In the genomic region with DNA sequence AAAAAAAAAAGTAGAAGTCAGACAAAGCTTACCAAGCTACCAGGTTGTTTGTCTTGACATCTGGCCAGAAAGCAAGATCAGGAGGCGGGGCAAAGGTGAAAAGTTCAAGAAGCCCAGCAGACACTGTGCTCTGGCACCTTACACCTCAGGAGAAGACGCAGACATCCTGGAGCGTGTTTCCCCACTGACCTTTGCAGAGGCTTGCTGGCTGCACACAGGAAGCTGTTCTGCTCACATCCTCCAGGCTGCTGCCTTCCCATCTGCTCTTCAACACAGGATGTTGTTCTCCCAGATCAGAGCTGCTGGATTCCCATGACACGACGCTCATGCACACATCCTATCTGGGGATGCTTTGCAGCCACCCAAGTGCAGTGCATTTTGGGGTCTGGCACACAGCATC, we compare ENCODE assay signal across 15 cellular contexts.
DNase-seq lines count a peak whose midpoint lies in the region; ATAC-seq, FAIRE-seq and TF ChIP-seq lines count a peak whose summit lies in the region.
"Had no signal": no experiment of that assay in that cellular context is flagged by ENCODE, and none has a peak within 500 bp of the region (broad histone marks: within the 10 kb centered on the region; RNA-seq: fewer than 3 reads in every experiment).

No MANE protein-coding gene starts in this region.

- no peak overlapping the region for H4K91ac ChIP-seq in neuronal stem cell (ENCODE audit: low read depth, low read length, poor library complexity)

- no CpG with 5 or more reads among the region's 5 CpGs for WGBS in neuronal stem cell (ENCODE audit: extremely low coverage in 2 of 2, insufficient read length in 2 of 2, insufficient replicate concordance in 1 of 2), 2 donors

- no peak overlapping the region for H2AFZ ChIP-seq in neuronal stem cell (ENCODE audit: low read length)

- H3K4me1 ChIP-seq in left ventricle myocardium inferior (peaks cover 17% of the 10 kb centered on the region), neuronal stem cell (ENCODE audit: control insufficient read depth in 2 of 2, insufficient read depth in 1 of 2, low read depth in 1 of 2, low read length in 2 of 2) (no peaks in the 10 kb centered on the region), tibial artery (no peaks in the 10 kb centered on the region)
- H3K4me1 ChIP-seq: foreskin keratinocyte, tibial nerve had no signal

- H2BK5ac ChIP-seq in neuronal stem cell (ENCODE audit: low read length) = no peak overlapping the region

- H3K9ac ChIP-seq in neuronal stem cell (ENCODE audit: low read depth, low read length, poor library complexity) = peak overlapping the region; percentile 38

- in situ Hi-C loops in SK-MEL-5 (cut with HindIII; ENCODE audit: low pct_unique_long_range_greater_than_20kb, low sequenced_read_pairs) = no loop called here

- no peak for ATAC-seq in stimulated activated naive CD8-positive, alpha-beta T cell treated with anti-CD3 and anti-CD28 coated beads, Interleukin-15, Interleukin-2, amounts not matched to agents 100 U/mL and 50 U/mL, for 24 hours
- ATAC-seq: foreskin keratinocyte, T-helper 17 cell had no signal

- no peaks in the 10 kb centered on the region for H3K79me1 ChIP-seq in neuronal stem cell (ENCODE audit: low read depth, low read length)

- H3K4me3 ChIP-seq in GM12865 (ENCODE audit: low read depth, low read length) = no peak overlapping the region
- no peak overlapping the region for H3K4me3 ChIP-seq in left ventricle myocardium inferior
- H3K4me3 ChIP-seq in neuronal stem cell (ENCODE audit: low read length in 2 of 2) = no peak overlapping the region
- no peak overlapping the region for H3K4me3 ChIP-seq in tibial artery
- H3K4me3 ChIP-seq: tibial nerve had no signal

- no peak overlapping the region for H3K4me2 ChIP-seq in neuronal stem cell (ENCODE audit: insufficient read depth, low read length, poor library complexity, severe bottlenecking)

- H2BK15ac ChIP-seq in neuronal stem cell (ENCODE audit: low read length) = no peak overlapping the region

- TF ChIP-seq CTCF in GM12865 (IDR thresholded peaks at IDR 0.05; ENCODE audit: insufficient read depth, low read depth, low read length, missing control alignments) (no peak), left ventricle myocardium inferior (IDR thresholded peaks at IDR 0.05; ENCODE audit: borderline replicate concordance) (no peak), tibial artery (IDR thresholded peaks at IDR 0.05) (no peak), D721Med (IDR thresholded peaks at IDR 0.05; ENCODE audit: insufficient read depth, missing control alignments) (no peak)

- H3K36me3 ChIP-seq in left ventricle myocardium inferior (no peaks in the 10 kb centered on the region), neuronal stem cell (replicated peaks in 1 of 2; ENCODE audit: control insufficient read depth in 2 of 2, insufficient read depth in 2 of 2, low read length in 2 of 2) (no peaks in the 10 kb centered on the region), tibial artery (no peaks in the 10 kb centered on the region)
- H3K36me3 ChIP-seq: tibial nerve had no signal

- H3K27me3 ChIP-seq in left ventricle myocardium inferior (ENCODE audit: low read depth) (no peaks in the 10 kb centered on the region), neuronal stem cell (ENCODE audit: control insufficient read depth in 3 of 3, insufficient read depth in 3 of 3, low read depth in 1 of 3, low read length in 3 of 3) (no peaks in the 10 kb centered on the region), tibial artery (no peaks in the 10 kb centered on the region)
- H3K27me3 ChIP-seq: foreskin keratinocyte, tibial nerve had no signal

- no peak overlapping the region for H2BK120ac ChIP-seq in neuronal stem cell (ENCODE audit: low read depth, low read length)

- no peak overlapping the region for H2BK12ac ChIP-seq in neuronal stem cell (ENCODE audit: low read length)

- H3K9me3 ChIP-seq in left ventricle myocardium inferior (replicated peaks) (no peaks in the 10 kb centered on the region), neuronal stem cell (replicated peaks in 1 of 2; ENCODE audit: control insufficient read depth in 2 of 2, insufficient read depth in 1 of 2, low read depth in 1 of 2, low read length in 2 of 2) (no peaks in the 10 kb centered on the region), tibial artery (no peaks in the 10 kb centered on the region)
- H3K9me3 ChIP-seq: tibial nerve had no signal

- peak overlapping the region; percentile 15 for H3K18ac ChIP-seq in neuronal stem cell (ENCODE audit: low read length)

- no peak overlapping the region for H3K23ac ChIP-seq in neuronal stem cell (ENCODE audit: low read depth, low read length, poor library complexity)

- no peak for FAIRE-seq in D721Med (lab: Jason Lieb, UNC)

- intact Hi-C loops in left ventricle myocardium inferior (cut with micrococcal nuclease) (no loop called here), tibial artery (cut with DNase I; ENCODE audit: low total_unique reads) (no loop called here)

- DNase-seq in GM12865 (ENCODE audit: low read depth) (peak; percentile 2), SK-MEL-5 (ENCODE audit: low read depth, low spot score) (peak; percentile 0), left ventricle myocardium inferior (peak; percentile 20), neuronal stem cell (ENCODE audit: low spot score) (no peak), tibial artery (no peak), amniotic stem cell (lab: John Stamatoyannopoulos, UW) (no peak), D721Med (ENCODE audit: insufficient read length, low spot score) (no peak)
- no peak for DNase-seq in stimulated activated naive CD8-positive, alpha-beta T cell treated with anti-CD3 and anti-CD28 coated beads, Interleukin-15, Interleukin-2, amounts not matched to agents 100 U/mL and 50 U/mL, for 24 hours
- DNase-seq: activated CD4-positive, CD25-positive, alpha-beta regulatory T cell; activated effector memory CD4-positive, alpha-beta T cell treated with Interleukin-2 at 50 U/mL for 16 hours; AML-193; DMS79; foreskin keratinocyte; T-helper 17 cell had no signal

- H4K8ac ChIP-seq in neuronal stem cell (ENCODE audit: low read depth, low read length) = no peak overlapping the region

- no peak overlapping the region for H3K4ac ChIP-seq in neuronal stem cell (ENCODE audit: low read length)

- H2AK5ac ChIP-seq in neuronal stem cell (ENCODE audit: low read depth, low read length) = no peak overlapping the region

- H3K27ac ChIP-seq in left ventricle myocardium inferior (replicated peaks) (peak overlapping the region; percentile 53), neuronal stem cell (replicated peaks; ENCODE audit: low read length) (no peak overlapping the region), tibial artery (no peak overlapping the region)
- H3K27ac ChIP-seq: foreskin keratinocyte, tibial nerve had no signal

- H3K14ac ChIP-seq in neuronal stem cell (ENCODE audit: low read length) = no peak overlapping the region

Comparison
In these comparisons a context has a peak if more than half of its experiments do, and no peak if none do; other contexts are left out.
1. DNase-seq: peak in GM12865 (single experiment), SK-MEL-5 (single experiment) and left ventricle myocardium inferior (single experiment); none in neuronal stem cell (single experiment), tibial artery (0 of 2), stimulated activated naive CD8-positive, alpha-beta T cell treated with anti-CD3 and anti-CD28 coated beads, Interleukin-15, Interleukin-2, amounts not matched to agents 100 U/mL and 50 U/mL, for 24 hours (single experiment), amniotic stem cell (single experiment) and D721Med (single experiment).